8 cellular contexts compared by ENCODE assay signal in genomic region chr19:10238172-10238783, GRCh38. TPM values are rescaled to one million over a fixed set of nuclear protein-coding genes. Genes with fewer than 3 reads are reported as not detected.
DNase-seq lines count a peak whose midpoint lies in the region; ATAC-seq, FAIRE-seq and TF ChIP-seq lines count a peak whose summit lies in the region.

No MANE protein-coding gene starts in this region.

- no peaks in the 10 kb centered on the region for H4K20me1 ChIP-seq in GM23338 (replicated peaks; ENCODE audit: insufficient read depth)

- peaks cover 14% of the 10 kb centered on the region for H3K4me1 Mint-ChIP-seq in activated CD4-positive, alpha-beta T cell treated with anti-CD3 and anti-CD28 coated beads for 36 hours
- peaks cover 6% of the 10 kb centered on the region for H3K4me1 Mint-ChIP-seq in GM23338

- H3K27me3 ChIP-seq in aorta (ENCODE audit: control insufficient read depth in 1 of 2, insufficient read depth in 2 of 2, low read length in 1 of 2) (no peaks in the 10 kb centered on the region), GM23338 (ENCODE audit: insufficient read depth) (no peaks in the 10 kb centered on the region)
- no peaks in the 10 kb centered on the region for H3K27me3 ChIP-seq in effector memory CD4-positive, alpha-beta T cell (replicated peaks; ENCODE audit: control insufficient read depth, insufficient read depth, low read length, poor library complexity, severe bottlenecking)

- H3K4me3 ChIP-seq in aorta (ENCODE audit: low read length in 2 of 2) (no peak overlapping the region), GM23338 (no peak overlapping the region)
- no peak overlapping the region for H3K4me3 ChIP-seq in effector memory CD4-positive, alpha-beta T cell (ENCODE audit: insufficient read depth, low read depth, low read length, poor library complexity, severe bottlenecking)

- no peaks in the 10 kb centered on the region for H3K9me2 ChIP-seq in GM23338 (ENCODE audit: insufficient read depth)

- H3K36me3 Mint-ChIP-seq in activated CD4-positive, alpha-beta T cell treated with anti-CD3 and anti-CD28 coated beads for 36 hours (ENCODE audit: low read depth): peaks cover 3% of the 10 kb centered on the region
- no peaks in the 10 kb centered on the region for H3K36me3 Mint-ChIP-seq in GM23338 (ENCODE audit: low read depth)

- no peaks in the 10 kb centered on the region for H3K79me2 ChIP-seq in GM23338 (replicated peaks; ENCODE audit: insufficient read depth)

- 66 to 73% methylated on average over 12 of the region's 12 CpGs for WGBS in aorta, 2 donors

- no peak for DNase-seq in activated CD4-positive, alpha-beta T cell treated with anti-CD3 and anti-CD28 coated beads for 36 hours
- no peak for DNase-seq in activated CD4-positive, alpha-beta T cell treated with anti-CD3 and anti-CD28 coated beads for 4 hours
- DNase-seq in SHP77 (lab: John Stamatoyannopoulos, UW) (peak; percentile 89 to 96), aorta (peak in 1 of 2 donors; percentile 76), GM23338 (ENCODE audit: low spot score) (no peak), midbrain (lab: John Stamatoyannopoulos, UW) (no peak)
- DNase-seq in effector memory CD4-positive, alpha-beta T cell: no peak

- FAIRE-seq in islet of Langerhans (lab: Jason Lieb, UNC): peak; percentile 75

- CTCF ChIA-PET in activated CD4-positive, alpha-beta T cell treated with anti-CD3 and anti-CD28 coated beads for 36 hours (lab: Charles Lee): interaction anchor here (1.0 to 1.2 kb wide), 2 partner anchors 10 to 12 kb away, joined by 3 to 4 read pairs; no protein-coding TSS in a partner anchor

- H3F3A ChIP-seq in GM23338 (replicated peaks; ENCODE audit: low read depth): no peaks in the 10 kb centered on the region

- H3K27ac Mint-ChIP-seq in activated CD4-positive, alpha-beta T cell treated with anti-CD3 and anti-CD28 coated beads for 36 hours: no peak overlapping the region
- H3K27ac Mint-ChIP-seq in GM23338: no peak overlapping the region

- no peak for TF ChIP-seq CTCF in GM23338 (conservative IDR thresholded peaks at IDR 0.05; ENCODE audit: low read depth in 2 of 2)

- POLR2A ChIA-PET in activated CD4-positive, alpha-beta T cell treated with anti-CD3 and anti-CD28 coated beads for 36 hours (lab: Charles Lee): interaction anchor here (0.5 kb wide), 1 partner anchor 138 kb away, joined by 3 read pairs; no protein-coding TSS in a partner anchor

- H3K27ac ChIP-seq in aorta (ENCODE audit: low read depth in 1 of 2, low read length in 2 of 2) (no peak overlapping the region), GM23338 (ENCODE audit: low read depth) (no peak overlapping the region)
- no peak overlapping the region for H3K27ac ChIP-seq in effector memory CD4-positive, alpha-beta T cell (ENCODE audit: insufficient read depth, low read length, poor library complexity, severe bottlenecking)

- H3K4me3 Mint-ChIP-seq in activated CD4-positive, alpha-beta T cell treated with anti-CD3 and anti-CD28 coated beads for 36 hours: no peak overlapping the region
- H3K4me3 Mint-ChIP-seq in GM23338: no peak overlapping the region

- ATAC-seq in activated CD4-positive, alpha-beta T cell treated with anti-CD3 and anti-CD28 coated beads for 36 hours: peak; percentile 28
- ATAC-seq in aorta (ENCODE audit: low FRiP score) (peak; percentile 69), GM23338 (no peak)

- H3K36me3 ChIP-seq in aorta (ENCODE audit: control insufficient read depth in 1 of 2, insufficient read depth in 2 of 2, low read length in 1 of 2) (no peaks in the 10 kb centered on the region), GM23338 (ENCODE audit: insufficient read depth) (no peaks in the 10 kb centered on the region)
- no peaks in the 10 kb centered on the region for H3K36me3 ChIP-seq in effector memory CD4-positive, alpha-beta T cell (ENCODE audit: control insufficient read depth, insufficient read depth, low read length)

- peaks cover 2% of the 10 kb centered on the region for H3K9me3 Mint-ChIP-seq in activated CD4-positive, alpha-beta T cell treated with anti-CD3 and anti-CD28 coated beads for 36 hours (ENCODE audit: low read depth)
- H3K9me3 Mint-ChIP-seq in GM23338: no peaks in the 10 kb centered on the region; the same call in 2 of the 3 replicates

- H3K9me3 ChIP-seq in aorta (ENCODE audit: control insufficient read depth, low read length): no peaks in the 10 kb centered on the region
- H3K9me3 ChIP-seq in effector memory CD4-positive, alpha-beta T cell (ENCODE audit: control insufficient read depth, low read length): no peaks in the 10 kb centered on the region

- intact Hi-C loops in activated CD4-positive, alpha-beta T cell treated with anti-CD3 and anti-CD28 coated beads for 36 hours (cut with DNase I, micrococcal nuclease): no loop called here
- intact Hi-C loops in aorta (cut with DNase I): no loop called here

- H2AFZ ChIP-seq in GM23338: no peak overlapping the region

- no peak overlapping the region for H3K4me2 ChIP-seq in GM23338

- H3K27me3 Mint-ChIP-seq in activated CD4-positive, alpha-beta T cell treated with anti-CD3 and anti-CD28 coated beads for 36 hours: no peaks in the 10 kb centered on the region
- H3K27me3 Mint-ChIP-seq in GM23338 (ENCODE audit: insufficient read depth, low read depth, poor library complexity): peaks cover 8% of the 10 kb centered on the region

- H3K4me1 ChIP-seq in aorta (ENCODE audit: control insufficient read depth in 1 of 2, insufficient read depth in 2 of 2, low read length in 2 of 2) (no peaks in the 10 kb centered on the region), GM23338 (ENCODE audit: insufficient read depth) (no peaks in the 10 kb centered on the region)
- peaks cover 14% of the 10 kb centered on the region for H3K4me1 ChIP-seq in effector memory CD4-positive, alpha-beta T cell (ENCODE audit: control insufficient read depth, insufficient read depth, low read length, poor library complexity, severe bottlenecking)

TF ChIP-seq in GM23338, 12 proteins besides CTCF, POLR2A, EP300 and RAD21 (continues in another document):
- no peak for TF ChIP-seq ZNF331 (CRISPR knock-in tag; IDR thresholded peaks at IDR 0.05; ENCODE audit: low read depth)
- no peak for TF ChIP-seq STAT1 (IDR thresholded peaks at IDR 0.05; ENCODE audit: unreplicated experiment)
- no peak for TF ChIP-seq JUNB (IDR thresholded peaks at IDR 0.05; ENCODE audit: unreplicated experiment)
- TF ChIP-seq, protein P1, sequence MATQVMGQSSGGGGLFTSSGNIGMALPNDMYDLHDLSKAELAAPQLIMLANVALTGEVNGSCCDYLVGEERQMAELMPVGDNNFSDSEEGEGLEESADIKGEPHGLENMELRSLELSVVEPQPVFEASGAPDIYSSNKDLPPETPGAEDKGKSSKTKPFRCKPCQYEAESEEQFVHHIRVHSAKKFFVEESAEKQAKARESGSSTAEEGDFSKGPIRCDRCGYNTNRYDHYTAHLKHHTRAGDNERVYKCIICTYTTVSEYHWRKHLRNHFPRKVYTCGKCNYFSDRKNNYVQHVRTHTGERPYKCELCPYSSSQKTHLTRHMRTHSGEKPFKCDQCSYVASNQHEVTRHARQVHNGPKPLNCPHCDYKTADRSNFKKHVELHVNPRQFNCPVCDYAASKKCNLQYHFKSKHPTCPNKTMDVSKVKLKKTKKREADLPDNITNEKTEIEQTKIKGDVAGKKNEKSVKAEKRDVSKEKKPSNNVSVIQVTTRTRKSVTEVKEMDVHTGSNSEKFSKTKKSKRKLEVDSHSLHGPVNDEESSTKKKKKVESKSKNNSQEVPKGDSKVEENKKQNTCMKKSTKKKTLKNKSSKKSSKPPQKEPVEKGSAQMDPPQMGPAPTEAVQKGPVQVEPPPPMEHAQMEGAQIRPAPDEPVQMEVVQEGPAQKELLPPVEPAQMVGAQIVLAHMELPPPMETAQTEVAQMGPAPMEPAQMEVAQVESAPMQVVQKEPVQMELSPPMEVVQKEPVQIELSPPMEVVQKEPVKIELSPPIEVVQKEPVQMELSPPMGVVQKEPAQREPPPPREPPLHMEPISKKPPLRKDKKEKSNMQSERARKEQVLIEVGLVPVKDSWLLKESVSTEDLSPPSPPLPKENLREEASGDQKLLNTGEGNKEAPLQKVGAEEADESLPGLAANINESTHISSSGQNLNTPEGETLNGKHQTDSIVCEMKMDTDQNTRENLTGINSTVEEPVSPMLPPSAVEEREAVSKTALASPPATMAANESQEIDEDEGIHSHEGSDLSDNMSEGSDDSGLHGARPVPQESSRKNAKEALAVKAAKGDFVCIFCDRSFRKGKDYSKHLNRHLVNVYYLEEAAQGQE (IDR thresholded peaks at IDR 0.05; ENCODE audit: unreplicated experiment): no peak
- no peak for TF ChIP-seq NANOG (IDR thresholded peaks at IDR 0.05; ENCODE audit: borderline replicate concordance)
- no peak for TF ChIP-seq ZNF114 (CRISPR knock-in tag; IDR thresholded peaks at IDR 0.05)
- TF ChIP-seq EZH2phosphoT487 (IDR thresholded peaks at IDR 0.05; ENCODE audit: unreplicated experiment): no peak
- no peak for TF ChIP-seq POLR2AphosphoS5 (IDR thresholded peaks at IDR 0.05; ENCODE audit: low read depth)

RNA-seq across cellular contexts. Expression of gene S1PR2, which starts 7.1 kb away (rescaled TPM):
- 1 to 10 TPM; 8.1 to 9.0 TPM for total RNA-seq in activated CD4-positive, alpha-beta T cell treated with anti-CD3 and anti-CD28 coated beads for 36 hours
- 10 to 100 TPM in 1 of 2 donors, 1 to 10 TPM in 1; 9.8 to 14.3 TPM for total RNA-seq in aorta
- polyA plus RNA-seq in aorta: 1 to 10 TPM; 3.3 to 4.2 TPM
- 13.2 and 13.9 TPM in 2 replicates for total RNA-seq in GM23338 (2014; rRNA removed; shearing (Covaris generic))
- polyA plus RNA-seq in GM23338 (2016; fragmentation: Nextera tagmentation; extraction: Ambion mirVana): 8.9 and 9.2 TPM in 2 replicates

RNA-seq across cellular contexts. Expression of gene MRPL4, which starts 13.7 kb away (rescaled TPM):
- 100 to 1,000 TPM; 130 to 140 TPM for total RNA-seq in activated CD4-positive, alpha-beta T cell treated with anti-CD3 and anti-CD28 coated beads for 36 hours
- total RNA-seq in aorta: 10 to 100 TPM; 22.7 to 25.4 TPM
- 10 to 100 TPM; 27.4 to 38.2 TPM for polyA plus RNA-seq in aorta
- 152 and 171 TPM in 2 replicates for total RNA-seq in GM23338 (2014; rRNA removed; shearing (Covaris generic))
- 92.0 and 102 TPM in 2 replicates for polyA plus RNA-seq in GM23338 (2016; fragmentation: Nextera tagmentation; extraction: Ambion mirVana)

RNA-seq across cellular contexts. Expression of gene ICAM1, which starts 32.6 kb away (rescaled TPM):
- total RNA-seq in activated CD4-positive, alpha-beta T cell treated with anti-CD3 and anti-CD28 coated beads for 36 hours: 10 to 100 TPM; 27.9 to 30.9 TPM
- 10 to 100 TPM; 41.2 to 43.6 TPM for total RNA-seq in aorta
- polyA plus RNA-seq in aorta: 1 to 10 TPM; 4.0 to 6.0 TPM
- total RNA-seq in GM23338 (2014; rRNA removed; shearing (Covaris generic)): 3.5 and 3.6 TPM in 2 replicates
- polyA plus RNA-seq in GM23338 (2016; fragmentation: Nextera tagmentation; extraction: Ambion mirVana): 1.0 and 1.6 TPM in 2 replicates

RNA-seq across cellular contexts. Expression of gene DNMT1, which starts 43.5 kb away (rescaled TPM):
- 100 to 1,000 TPM; 374 to 385 TPM for total RNA-seq in activated CD4-positive, alpha-beta T cell treated with anti-CD3 and anti-CD28 coated beads for 36 hours
- total RNA-seq in aorta: 10 to 100 TPM; 59.6 to 89.0 TPM
- polyA plus RNA-seq in aorta (10 to 100 TPM in 1 of 2 donors, 1 to 10 TPM in 1; 7.1 to 32.7 TPM), GM23338 (2016; fragmentation: Nextera tagmentation; extraction: Ambion mirVana) (589 and 593 TPM in 2 replicates)
- 224 and 238 TPM in 2 replicates for total RNA-seq in GM23338 (2014; rRNA removed; shearing (Covaris generic))

RNA-seq across cellular contexts. Expression of gene ICAM4, which starts 48.5 kb away (rescaled TPM):
- total RNA-seq in activated CD4-positive, alpha-beta T cell treated with anti-CD3 and anti-CD28 coated beads for 36 hours: under 1 TPM; 0.23 to 0.46 TPM
- 1 to 10 TPM in 1 of 2 donors, under 1 TPM in 1; 0.93 to 2.8 TPM for total RNA-seq in aorta
- not detected for polyA plus RNA-seq in aorta
- 1.0 and 3.8 TPM in 2 replicates for total RNA-seq in GM23338 (2014; rRNA removed; shearing (Covaris generic))
- 0.81 and 0.96 TPM in 2 replicates for polyA plus RNA-seq in GM23338 (2016; fragmentation: Nextera tagmentation; extraction: Ambion mirVana)

Comparison
In these comparisons a context has a peak if more than half of its experiments do, and no peak if none do; other contexts are left out.
1. DNase-seq: peak in SHP77 (2 of 2); none in activated CD4-positive, alpha-beta T cell treated with anti-CD3 and anti-CD28 coated beads for 36 hours (single experiment), activated CD4-positive, alpha-beta T cell treated with anti-CD3 and anti-CD28 coated beads for 4 hours (0 of 2), GM23338 (single experiment), midbrain (single experiment) and effector memory CD4-positive, alpha-beta T cell (0 of 3).